In the genomic region with DNA sequence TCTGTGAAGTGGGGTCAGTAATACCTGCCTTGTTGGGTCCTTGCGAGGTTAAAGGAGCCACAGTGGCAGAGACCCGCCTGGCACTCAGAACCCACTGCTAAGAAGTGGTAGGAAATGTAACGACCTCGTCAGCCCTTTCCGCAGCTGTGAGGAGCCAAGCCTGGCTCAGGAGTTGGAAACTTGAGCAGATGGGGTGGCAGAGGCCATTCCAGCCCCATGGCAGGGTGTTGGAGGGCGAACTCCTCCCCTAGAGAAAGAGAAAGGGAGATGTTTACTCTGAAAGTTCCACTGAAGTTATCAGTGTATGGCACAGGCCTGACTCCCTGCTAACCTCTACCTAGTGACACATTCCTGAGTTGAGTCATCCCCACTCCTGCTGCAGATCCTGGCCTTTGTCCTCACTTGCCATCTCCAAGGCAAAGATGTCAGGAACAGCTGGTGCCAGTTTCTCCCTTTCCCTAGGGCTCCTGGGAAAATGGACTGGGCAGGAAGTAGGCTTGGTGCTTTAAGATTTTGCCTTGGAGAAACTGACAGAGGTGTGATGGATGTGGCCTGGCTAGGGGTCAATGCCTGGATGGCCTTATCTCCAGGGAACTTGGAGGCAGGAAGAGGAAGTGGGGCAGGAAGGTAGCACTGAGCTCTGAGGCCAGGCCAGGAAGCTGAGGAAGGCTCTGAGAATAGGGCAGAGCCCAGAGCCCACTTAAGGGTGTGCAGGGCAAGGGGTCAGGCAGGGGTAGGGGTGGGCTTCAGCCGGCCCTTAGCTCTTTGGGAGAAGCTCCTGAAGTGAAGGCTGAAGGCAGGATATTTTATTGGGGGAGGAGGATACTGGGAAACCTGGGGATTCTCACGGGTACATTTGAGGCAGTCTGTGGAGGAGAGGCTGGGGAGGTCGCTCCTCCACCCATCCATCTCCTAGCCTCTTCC, we compare ENCODE assay signal across 8 cellular contexts. TPM values are rescaled to one million over a fixed set of nuclear protein-coding genes. Genes with fewer than 3 reads are reported as not detected.
A peak's percentile ranks its signal among the peaks of the same experiment; 100 is the strongest.
DNase-seq lines count a peak whose midpoint lies in the region; ATAC-seq and TF ChIP-seq lines count a peak whose summit lies in the region.

No MANE protein-coding gene starts in this region.

- H3K4me1 ChIP-seq in duodenal mucosa (ENCODE audit: control insufficient read depth in 1 of 2, insufficient read depth in 2 of 2, low read length in 2 of 2): peaks cover 28 to 44% of the 10 kb centered on the region in 2 donors
- H3K4me1 ChIP-seq in mesodermal cell (ENCODE audit: control insufficient read depth, insufficient read depth, low read length, poor library complexity, severe bottlenecking): peaks cover 37% of the 10 kb centered on the region
- H3K4me1 ChIP-seq in uterus: no peaks in the 10 kb centered on the region

- H3K4me3 ChIP-seq in duodenal mucosa (ENCODE audit: low read depth in 1 of 2, low read length in 2 of 2): peak overlapping the region; percentile 77 to 79
- peak overlapping the region; percentile 23 for H3K4me3 ChIP-seq in mesodermal cell (ENCODE audit: extremely low read depth, insufficient read depth, low read length, poor library complexity, severe bottlenecking)
- peak overlapping the region; percentile 59 to 63 for H3K4me3 ChIP-seq in uterus

- H3K27me3 ChIP-seq in duodenal mucosa (ENCODE audit: control insufficient read depth in 1 of 2, insufficient read depth in 2 of 2, low read length in 2 of 2) (no peaks in the 10 kb centered on the region), uterus (no peaks in the 10 kb centered on the region)

- H3K27ac ChIP-seq in duodenal mucosa (ENCODE audit: low read depth, low read length) (peak overlapping the region; percentile 87), mesodermal cell (ENCODE audit: low read depth, low read length, severe bottlenecking) (peak overlapping the region; percentile 85), uterus (peak overlapping the region; percentile 90 to 92)

- peak overlapping the region; percentile 63 to 87 for H3K9ac ChIP-seq in duodenal mucosa (ENCODE audit: low read depth in 1 of 2, low read length in 2 of 2)

- in situ Hi-C loops in GM13977 (cut with MboI; ENCODE audit: low pct_unique_long_range_greater_than_20kb, low sequenced_read_pairs, unreplicated experiment): no loop called here

- peak; percentile 56 for DNase-seq in GM13977 (ENCODE audit: low spot score)
- DNase-seq in SW 1271 (lab: John Stamatoyannopoulos, UW): peak; percentile 31 to 70
- DNase-seq in uterus: peak; percentile 42 to 69
- no peak for DNase-seq in T-helper 9 cell
- no peak for DNase-seq in activated CD8-positive, alpha-beta memory T cell treated with anti-CD3 and anti-CD28 coated beads for 24 hours

- ATAC-seq in HG02642 (IDR thresholded peaks at IDR 0.05; ENCODE audit: poor library complexity, unreplicated experiment): peak; percentile 43

- H3K9me3 ChIP-seq in duodenal mucosa (ENCODE audit: control insufficient read depth in 1 of 2, low read length in 2 of 2) (no peaks in the 10 kb centered on the region), mesodermal cell (ENCODE audit: control insufficient read depth, low read length) (no peaks in the 10 kb centered on the region), uterus (no peaks in the 10 kb centered on the region)

- peak in 1 of 2 donors; percentile 13 for TF ChIP-seq POLR2A in uterus (IDR thresholded peaks at IDR 0.05)

- 71 to 73% methylated on average over 3 to 7 of the region's 9 CpGs for WGBS in mesodermal cell (ENCODE audit: insufficient coverage in 2 of 2), 2 experiments

- TF ChIP-seq CTCF in GM13977 (IDR thresholded peaks at IDR 0.05; ENCODE audit: extremely low read depth, insufficient read depth, missing control alignments) (no peak), uterus (IDR thresholded peaks at IDR 0.05) (no peak)

- H3K36me3 ChIP-seq in duodenal mucosa (ENCODE audit: control insufficient read depth in 1 of 2, insufficient read depth in 2 of 2, low read length in 2 of 2) (peaks cover 6 to 16% of the 10 kb centered on the region in 2 donors), mesodermal cell (ENCODE audit: control insufficient read depth, insufficient read depth, low read length) (no peaks in the 10 kb centered on the region), uterus (no peaks in the 10 kb centered on the region)

- intact Hi-C loops in uterus (cut with DNase I; ENCODE audit: low total_unique reads): no loop called here

RNA-seq across cellular contexts. Expression of a gene that starts 0.9 kb away (rescaled TPM):
- polyA plus RNA-seq in mesodermal cell (2013, experiment 1 of 2): 34.5 TPM
- 25.4 TPM for polyA plus RNA-seq in mesodermal cell (2013, experiment 2 of 2)
- 100 to 1,000 TPM in 2 of 4 donors, 10 to 100 TPM in 2; 25.6 to 197 (median 99.5) TPM for total RNA-seq in uterus

RNA-seq across cellular contexts. Expression of a gene that starts 7.7 kb away (rescaled TPM):
- polyA plus RNA-seq in mesodermal cell (2013, experiment 1 of 2): 30.9 TPM
- polyA plus RNA-seq in mesodermal cell (2013, experiment 2 of 2): 23.9 TPM
- total RNA-seq in uterus: 10 to 100 TPM in 1 of 4 donors, 1 to 10 TPM in 2, not detected in 1; 1.3 to 12.3 (median 5.2) TPM

RNA-seq across cellular contexts. Expression of a gene that starts 10.4 kb away (rescaled TPM):
- 178 TPM for polyA plus RNA-seq in mesodermal cell (2013, experiment 1 of 2)
- 144 TPM for polyA plus RNA-seq in mesodermal cell (2013, experiment 2 of 2)
- total RNA-seq in uterus: 100 to 1,000 TPM in 2 of 4 donors, 10 to 100 TPM in 2; 53.0 to 362 (median 175) TPM

RNA-seq across cellular contexts. Expression of a gene that starts 17.4 kb away (rescaled TPM):
- 17.4 TPM for polyA plus RNA-seq in mesodermal cell (2013, experiment 1 of 2)
- polyA plus RNA-seq in mesodermal cell (2013, experiment 2 of 2): 12.8 TPM
- total RNA-seq in uterus: 10 to 100 TPM in 1 of 4 donors, 1 to 10 TPM in 2, not detected in 1; 2.6 to 24.1 (median 7.8) TPM

RNA-seq across cellular contexts. Expression of a gene that starts 23.8 kb away (rescaled TPM):
- polyA plus RNA-seq in mesodermal cell (2013, experiment 1 of 2): 51.1 TPM
- 39.2 TPM for polyA plus RNA-seq in mesodermal cell (2013, experiment 2 of 2)
- 10 to 100 TPM; 14.1 to 54.1 (median 37.9) TPM for total RNA-seq in uterus

Comparison
In these comparisons a context has a peak if more than half of its experiments do, and no peak if none do; other contexts are left out.
1. DNase-seq: peak in GM13977 (single experiment), SW 1271 (2 of 2) and uterus (2 of 2); none in T-helper 9 cell (single experiment) and activated CD8-positive, alpha-beta memory T cell treated with anti-CD3 and anti-CD28 coated beads for 24 hours (single experiment).
2. H3K4me3 ChIP-seq: peak in every context shown above with its lines; median percentile 78 in duodenal mucosa; 61 in uterus; 23 in mesodermal cell.
3. Peak in every context shown above with its lines, with median percentiles within 50 percentile points of each other: H3K27ac ChIP-seq.